In genomic region chr4:99100876-99101275, GRCh38 we compare ENCODE assay signal across 20 cellular contexts. TPM values are rescaled to one million over a fixed set of nuclear protein-coding genes. Genes with fewer than 3 reads are reported as not detected.
DNase-seq lines count a peak whose midpoint lies in the region; ATAC-seq and TF ChIP-seq lines count a peak whose summit lies in the region.
"Had no signal": no experiment of that assay in that cellular context is flagged by ENCODE, and none has a peak within 500 bp of the region (broad histone marks: within the 10 kb centered on the region; RNA-seq: fewer than 3 reads in every experiment).

No MANE protein-coding gene starts in this region.

- H3K79me1 ChIP-seq in trophoblast cell (ENCODE audit: low read length): peaks cover 2% of the 10 kb centered on the region

- H3K4me3 ChIP-seq in adipocyte (ENCODE audit: low read length): no peak overlapping the region
- H3K4me3 ChIP-seq in choroid plexus epithelial cell (ENCODE audit: low read depth, low read length): no peak overlapping the region
- no peak overlapping the region for H3K4me3 ChIP-seq in trophoblast cell (ENCODE audit: low read depth, low read length)
- H3K4me3 ChIP-seq: A549, BLaER1, GM23248 had no signal

- H2BK12ac ChIP-seq in trophoblast cell (ENCODE audit: low read length): no peak overlapping the region

- no peak overlapping the region for H3K4me2 ChIP-seq in trophoblast cell (ENCODE audit: low read length)
- H3K4me2 ChIP-seq: A549, BLaER1 had no signal

- H2BK5ac ChIP-seq in trophoblast cell (ENCODE audit: low read depth, low read length, poor library complexity): no peak overlapping the region

- no peak overlapping the region for H3K14ac ChIP-seq in trophoblast cell (ENCODE audit: low read length)

- no peak overlapping the region for H3K18ac ChIP-seq in trophoblast cell (ENCODE audit: low read length)

- H3K9me3 ChIP-seq in adipocyte (ENCODE audit: control insufficient read depth, low read length) (no peaks in the 10 kb centered on the region), trophoblast cell (ENCODE audit: insufficient read depth, low read depth, low read length) (no peaks in the 10 kb centered on the region)
- H3K9me3 ChIP-seq: A549, BLaER1, Caco-2 had no signal

- H3K4me1 ChIP-seq in adipocyte (ENCODE audit: control insufficient read depth, insufficient read depth, low read length) (peaks cover 41% of the 10 kb centered on the region), trophoblast cell (ENCODE audit: control insufficient read depth in 1 of 2, insufficient read depth in 2 of 2, low read length in 2 of 2) (peaks cover 0 to 3% of the 10 kb centered on the region in 2 experiments)
- H3K4me1 ChIP-seq: A549, BLaER1, Caco-2 had no signal

- no peak overlapping the region for H3K27ac ChIP-seq in trophoblast cell (ENCODE audit: low read depth, low read length)
- H3K27ac ChIP-seq: A549, BLaER1, GM23248 had no signal

- H3K79me2 ChIP-seq in trophoblast cell (ENCODE audit: control insufficient read depth, insufficient read depth, low read length, poor library complexity): no peaks in the 10 kb centered on the region

- ATAC-seq in HG02870 (IDR thresholded peaks at IDR 0.05; ENCODE audit: unreplicated experiment): no peak
- ATAC-seq: A549, HCT116, HepG2 had no signal

- peak overlapping the region; percentile 56 for H3K9ac ChIP-seq in adipocyte (ENCODE audit: low read length)
- H3K9ac ChIP-seq in trophoblast cell (ENCODE audit: low read length): no peak overlapping the region
- H3K9ac ChIP-seq: BLaER1, GM23248 had no signal

- H3K36me3 ChIP-seq in adipocyte (ENCODE audit: control insufficient read depth, insufficient read depth, low read length, severe bottlenecking) (no peaks in the 10 kb centered on the region), trophoblast cell (ENCODE audit: control insufficient read depth in 1 of 2, insufficient read depth in 2 of 2, low read length in 2 of 2) (peaks cover 0 to 2% of the 10 kb centered on the region in 2 experiments)
- H3K36me3 ChIP-seq: BLaER1 had no signal

- WGBS in trophoblast cell (ENCODE audit: extremely low coverage, insufficient coverage, insufficient read length): no CpG with 5 or more reads among the region's 1 CpG

- no peak overlapping the region for H2BK120ac ChIP-seq in trophoblast cell (ENCODE audit: insufficient read depth, low read length, poor library complexity)

- H3K23ac ChIP-seq in trophoblast cell (ENCODE audit: low read length): no peak overlapping the region

- H4K91ac ChIP-seq in trophoblast cell (ENCODE audit: low read depth, low read length): no peak overlapping the region

- no peak overlapping the region for H2AFZ ChIP-seq in trophoblast cell (ENCODE audit: insufficient read depth, low read length, poor library complexity)
- H2AFZ ChIP-seq: GM23248 had no signal

- no peak for TF ChIP-seq CTCF in choroid plexus epithelial cell (conservative IDR thresholded peaks at IDR 0.05; ENCODE audit: low read depth, low read length)

- DNase-seq in GM03348 (ENCODE audit: low spot score): peak; percentile 61
- DNase-seq in adipocyte (ENCODE audit: low read depth): peak; percentile 31
- peak; percentile 42 for DNase-seq in choroid plexus epithelial cell (ENCODE audit: low read depth)
- DNase-seq in trophoblast cell: peak; percentile 67 to 96
- DNase-seq in stimulated activated CD4-positive, alpha-beta T cell treated with anti-CD3 and anti-CD28 coated beads, Interleukin-4, amount 100 ng/mL, for 1 hour: no peak
- no peak for DNase-seq in stimulated activated naive CD4-positive, alpha-beta T cell (lab: John Stamatoyannopoulos, UW)
- no peak for DNase-seq in HuH-7 (ENCODE audit: low spot score)
- DNase-seq: AML-193; Caco-2; CD8-positive, alpha-beta memory T cell; DND-41; GM23248; Kasumi-1; KBM-7 had no signal

- H4K12ac ChIP-seq in trophoblast cell (ENCODE audit: low read depth, low read length): no peak overlapping the region

- no peak overlapping the region for H2AK5ac ChIP-seq in trophoblast cell (ENCODE audit: low read length)

- H3K27me3 ChIP-seq in adipocyte (replicated peaks; ENCODE audit: control insufficient read depth, insufficient read depth, low read length) (no peaks in the 10 kb centered on the region), trophoblast cell (ENCODE audit: insufficient read depth, low read length) (no peaks in the 10 kb centered on the region)
- H3K27me3 ChIP-seq: BLaER1 had no signal

- no peak overlapping the region for H3K4ac ChIP-seq in trophoblast cell (ENCODE audit: low read depth, low read length)

- H4K8ac ChIP-seq in trophoblast cell (ENCODE audit: low read depth, low read length): no peak overlapping the region

RNA-seq across cellular contexts. Expression of gene ADH5, which starts 12.3 kb away (rescaled TPM):
- polyA plus RNA-seq in trophoblast cell (2013): 129 and 132 TPM in 2 replicates

RNA-seq across cellular contexts. Expression of gene ADH4, which starts 43.2 kb away (rescaled TPM):
- 0.05 TPM in 1 of 2 replicates, not detected in the other for polyA plus RNA-seq in trophoblast cell (2013)
- polyA plus RNA-seq: AG04450; CD8-positive, alpha-beta memory T cell; GM23248 had no signal

Comparison
In these comparisons a context has a peak if more than half of its experiments do, and no peak if none do; other contexts are left out.
1. DNase-seq: peak in GM03348 (single experiment), adipocyte (single experiment), choroid plexus epithelial cell (single experiment) and trophoblast cell (2 of 2); none in stimulated activated CD4-positive, alpha-beta T cell treated with anti-CD3 and anti-CD28 coated beads, Interleukin-4, amount 100 ng/mL, for 1 hour (single experiment), stimulated activated naive CD4-positive, alpha-beta T cell (0 of 6) and HuH-7 (single experiment).